In the genomic region with DNA sequence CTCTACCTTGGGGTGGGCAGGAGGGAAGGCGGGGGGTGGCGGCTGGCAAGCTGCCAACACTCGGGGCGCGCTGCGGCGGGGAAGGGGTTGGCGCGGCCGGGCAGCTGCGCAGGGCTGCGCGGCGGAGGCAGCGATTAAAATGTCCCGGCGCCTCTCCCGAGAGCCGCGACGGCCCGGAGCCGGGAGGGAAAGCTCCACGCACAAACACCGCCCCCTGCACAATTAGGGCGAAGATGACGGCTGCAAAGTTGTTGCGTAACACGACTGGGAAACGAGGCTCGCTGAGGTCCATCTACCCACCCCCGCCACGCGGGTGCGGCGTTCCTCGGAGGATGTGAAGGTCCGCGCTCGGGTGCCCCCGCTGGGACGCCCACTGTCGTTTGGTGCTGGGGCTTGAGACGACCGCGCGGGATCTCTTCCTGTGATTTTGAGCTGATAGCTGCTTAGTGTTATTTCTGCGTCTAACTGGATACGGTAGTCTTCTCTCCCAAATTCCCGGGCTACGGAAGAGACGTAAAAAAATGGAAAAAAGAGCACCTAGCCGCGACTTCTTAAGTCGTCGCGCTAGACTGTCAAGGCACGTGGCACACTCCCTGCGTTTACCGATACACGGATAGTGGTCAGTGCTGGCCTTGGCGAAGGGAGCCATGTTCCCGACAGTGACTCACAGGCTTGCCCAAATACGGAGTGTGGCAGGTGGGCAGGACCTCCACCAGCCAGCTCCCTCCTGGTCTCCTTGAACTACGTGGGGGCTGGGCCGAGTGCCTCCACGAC, we compare ENCODE assay signal across 8 cellular contexts. TPM values are rescaled to one million over a fixed set of nuclear protein-coding genes. Genes with fewer than 3 reads are reported as not detected.
DNase-seq lines count a peak whose midpoint lies in the region; ATAC-seq and TF ChIP-seq lines count a peak whose summit lies in the region.

No MANE protein-coding gene starts in this region.

- H3K27ac Mint-ChIP-seq in immature natural killer cell, result peak overlapping the region; percentile 81 to 91 (median 87)

- no peaks in the 10 kb centered on the region for H3K9me3 Mint-ChIP-seq in immature natural killer cell

- H3K9me3 ChIP-seq in BE2C (no peaks in the 10 kb centered on the region), WERI-Rb-1 (ENCODE audit: severe bottlenecking) (no peaks in the 10 kb centered on the region)

- H3K36me3 ChIP-seq in BE2C (no peaks in the 10 kb centered on the region), WERI-Rb-1 (no peaks in the 10 kb centered on the region)

- H3K4me3 Mint-ChIP-seq in immature natural killer cell, result peak overlapping the region; percentile 88 to 95 (median 91)

- H3K4me1 ChIP-seq in BE2C, result no peaks in the 10 kb centered on the region

- peak overlapping the region; percentile 62 for H3K4me3 ChIP-seq in BE2C (ENCODE audit: low read depth, low read length)
- peak overlapping the region; percentile 85 for H3K4me3 ChIP-seq in WERI-Rb-1 (ENCODE audit: low read depth, low read length)
- peak overlapping the region; percentile 74 to 94 (median 87) for H3K4me3 ChIP-seq in skin epidermis

- H3K36me3 Mint-ChIP-seq in immature natural killer cell, result no peaks in the 10 kb centered on the region

- ATAC-seq in GM19438 (IDR thresholded peaks at IDR 0.05; ENCODE audit: low read depth, unreplicated experiment), result peak; percentile 13

- no peak for TF ChIP-seq CTCF in BE2C (IDR thresholded peaks at IDR 0.05; ENCODE audit: low read depth, low read length)
- TF ChIP-seq CTCF in WERI-Rb-1 (IDR thresholded peaks at IDR 0.05; ENCODE audit: low read depth, low read length), result peak; percentile 21; the same call in 1 of the 2 replicates

- DNase-seq in BE2C, result peak; percentile 51
- DNase-seq in M059J (ENCODE audit: low read depth), result peak; percentile 77
- peak; percentile 60 for DNase-seq in WERI-Rb-1
- DNase-seq in caudate nucleus (lab: John Stamatoyannopoulos, UW), result peak in 56 of 61 donors; percentile 5 to 90 (median 54)
- peak; percentile 69 to 78 (median 76) for DNase-seq in immature natural killer cell
- DNase-seq in COLO829 (ENCODE audit: low spot score), result no peak

- peaks cover 13 to 23% (median 18%) of the 10 kb centered on the region in 3 donors for H3K27me3 Mint-ChIP-seq in immature natural killer cell (ENCODE audit: low read depth in 3 of 3)

- H3K27me3 ChIP-seq in BE2C (peaks cover 69% of the 10 kb centered on the region), WERI-Rb-1 (ENCODE audit: insufficient read depth, low read depth, severe bottlenecking) (peaks cover 2% of the 10 kb centered on the region)

- peaks cover 49 to 54% of the 10 kb centered on the region in 2 donors for H3K4me1 Mint-ChIP-seq in immature natural killer cell

- H3K27ac ChIP-seq in WERI-Rb-1, result peak overlapping the region; percentile 88
- peak overlapping the region; percentile 81 for H3K27ac ChIP-seq in caudate nucleus (ENCODE audit: low read depth, low read length)
- peak overlapping the region; percentile 70 to 100 (median 94) for H3K27ac ChIP-seq in skin epidermis

RNA-seq across cellular contexts. Expression of a gene that starts 1.0 kb away (rescaled TPM):
- polyA plus RNA-seq in BE2C (2012; ENCODE audit: insufficient read depth, insufficient read length, low read depth), result 3.8 TPM
- 15.4 and 20.6 TPM in 2 replicates for total RNA-seq in M059J (2014; rRNA removed; shearing (Covaris generic))
- polyA plus RNA-seq in immature natural killer cell, result 10 to 100 TPM in 2 of 3 donors, 1 to 10 TPM in 1; 8.9 to 16.1 (median 14.1) TPM
